In genomic region chr17:347309-347708, GRCh38 we compare ENCODE assay signal across 15 cellular contexts. TPM values are rescaled to one million over a fixed set of nuclear protein-coding genes. Genes with fewer than 3 reads are reported as not detected.
DNase-seq lines count a peak whose midpoint lies in the region; ATAC-seq and TF ChIP-seq lines count a peak whose summit lies in the region.
"Had no signal": no experiment of that assay in that cellular context is flagged by ENCODE, and none has a peak within 500 bp of the region (broad histone marks: within the 10 kb centered on the region; RNA-seq: fewer than 3 reads in every experiment).

No MANE protein-coding gene starts in this region.

- ATAC-seq in right cardiac atrium (no peak), esophagus mucosa (peak; percentile 60)
- ATAC-seq: CD8-positive, alpha-beta T cell; Panc1 had no signal

- H3K9me3 ChIP-seq in right atrium auricular region (no peaks in the 10 kb centered on the region), right cardiac atrium (ENCODE audit: control insufficient read depth, low read length) (no peaks in the 10 kb centered on the region), esophagus squamous epithelium (no peaks in the 10 kb centered on the region)

- H3K4me3 ChIP-seq in right atrium auricular region (no peak overlapping the region), right cardiac atrium (ENCODE audit: low read length) (no peak overlapping the region), foreskin fibroblast (ENCODE audit: low read depth in 1 of 2, low read length in 2 of 2) (no peak overlapping the region), esophagus squamous epithelium (no peak overlapping the region)

- WGBS in right cardiac atrium = 92% methylated on average over 3 of the region's 3 CpGs
- WGBS in esophagus squamous epithelium, 2 donors = 35 to 41% methylated on average over 3 of the region's 3 CpGs

- DNase-seq in right atrium auricular region (ENCODE audit: low spot score) = no peak
- no peak for DNase-seq in right cardiac atrium
- DNase-seq in posterior vena cava (ENCODE audit: low spot score) = peak; percentile 11
- no peak for DNase-seq in foreskin fibroblast
- no peak for DNase-seq in activated CD4-positive, alpha-beta T cell treated with anti-CD3 and anti-CD28 coated beads for 4 hours
- DNase-seq in esophagus squamous epithelium (lab: John Stamatoyannopoulos, UW) = no peak
- DNase-seq in activated gamma-delta T cell (lab: John Stamatoyannopoulos, UW) = no peak
- DNase-seq: CD8-positive, alpha-beta T cell; KG1; NCI-H1092; NCI-H1694; NCI-H774; Right ventricle myocardium superior had no signal

- TF ChIP-seq CTCF in right atrium auricular region (IDR thresholded peaks at IDR 0.05) = no peak
- no peak for TF ChIP-seq CTCF in foreskin fibroblast (IDR thresholded peaks at IDR 0.05; ENCODE audit: low read depth, low read length)
- no peak for TF ChIP-seq CTCF in esophagus squamous epithelium (IDR thresholded peaks at IDR 0.05)

- peaks cover 0 to 29% of the 10 kb centered on the region in 2 donors for H3K4me1 ChIP-seq in right atrium auricular region
- H3K4me1 ChIP-seq in right cardiac atrium (ENCODE audit: control insufficient read depth, insufficient read depth, low read length) = peaks cover 9% of the 10 kb centered on the region
- peaks cover 0 to 64% (median 47%) of the 10 kb centered on the region in 3 donors for H3K4me1 ChIP-seq in esophagus squamous epithelium

- H3K27me3 ChIP-seq in right atrium auricular region (no peaks in the 10 kb centered on the region), right cardiac atrium (ENCODE audit: control insufficient read depth, insufficient read depth) (no peaks in the 10 kb centered on the region), esophagus squamous epithelium (no peaks in the 10 kb centered on the region)

- no peak for TF ChIP-seq POLR2A in esophagus squamous epithelium (IDR thresholded peaks at IDR 0.05)

- H3K36me3 ChIP-seq in right atrium auricular region (no peaks in the 10 kb centered on the region), esophagus squamous epithelium (no peaks in the 10 kb centered on the region)

- intact Hi-C loops in right cardiac atrium (cut with DNase I) = no loop called here
- intact Hi-C loops in posterior vena cava (cut with DNase I) = no loop called here
- intact Hi-C loops in esophagus squamous epithelium (cut with DNase I) = no loop called here

- H3K27ac ChIP-seq in right atrium auricular region = peak overlapping the region; percentile 48 to 77
- H3K27ac ChIP-seq in right cardiac atrium (ENCODE audit: low read length) = no peak overlapping the region
- peak overlapping the region in 2 of 4 donors; percentile 23 to 96 for H3K27ac ChIP-seq in esophagus squamous epithelium

RNA-seq across cellular contexts. Expression of gene RPH3AL, which starts 5.3 kb away (rescaled TPM):
- total RNA-seq in right atrium auricular region (10 to 100 TPM in 1 of 2 donors, 1 to 10 TPM in 1; 7.2 to 13.1 TPM), right cardiac atrium (10 to 100 TPM in 2 of 4 donors, 1 to 10 TPM in 2; 4.7 to 11.5 (median 10.2) TPM), esophagus mucosa (10.0 TPM), posterior vena cava (10 to 100 TPM in 1 of 2 donors, 1 to 10 TPM in 1; 9.7 to 11.2 TPM), esophagus squamous epithelium (10 to 100 TPM in 1 of 4 donors, 1 to 10 TPM in 3; 5.2 to 18.3 (median 7.5) TPM)
- polyA plus RNA-seq in right cardiac atrium = 6.7 TPM
